ENCODE assay signal across 30 cellular contexts in genomic region chrX:31336419-31336818, GRCh38.
"Had no signal": no experiment of that assay in that cellular context is flagged by ENCODE, and none has a peak within 500 bp of the region (broad histone marks: within the 10 kb centered on the region; RNA-seq: fewer than 3 reads in every experiment).

No MANE protein-coding gene starts in this region.

- H3K27ac Mint-ChIP-seq: natural killer cell treated with Interleukin-12 subunit alpha and Interleukin-12 subunit beta and Interleukin-15 and Interleukin-18, amount 100 ng/mL, for 72 hours; nephron progenitor cell; progenitor cell of endocrine pancreas; stimulated activated effector memory CD8-positive, alpha-beta T cell treated with anti-CD3 and anti-CD28 coated beads, Interleukin-12 subunit alpha, Interleukin-12 subunit beta, amount 100 ng/mL, for 72 hours; stimulated activated naive B cell treated with anti-CD40 and anti-IgM and Interleukin-4, amounts not matched to agents 10 μg/mL and 1 μg/mL and 100 μg/mL, for 72 hours; stimulated activated naive CD8-positive, alpha-beta T cell treated with anti-CD3 and anti-CD28 coated beads, Interleukin-15, Interleukin-2, amounts not matched to agents 100 ng/mL and 50 ng/mL, for 24 hours had no signal

- H3K36me3 Mint-ChIP-seq: naive thymus-derived CD8-positive, alpha-beta T cell; natural killer cell treated with Interleukin-12 subunit alpha and Interleukin-12 subunit beta and Interleukin-15 and Interleukin-18, amount 100 ng/mL, for 72 hours; stimulated activated effector memory CD8-positive, alpha-beta T cell treated with anti-CD3 and anti-CD28 coated beads, Interleukin-12 subunit alpha, Interleukin-12 subunit beta, amount 100 ng/mL, for 72 hours; stimulated activated naive B cell treated with anti-CD40 and anti-IgM and Interleukin-4, amounts not matched to agents 10 μg/mL and 1 μg/mL and 100 μg/mL, for 72 hours had no signal

- H2AFZ ChIP-seq: parathyroid adenoma had no signal

- H3K9me3 Mint-ChIP-seq: stimulated activated naive B cell treated with anti-CD40 and anti-IgM and Interleukin-4, amounts not matched to agents 10 μg/mL and 1 μg/mL and 100 μg/mL, for 72 hours; stimulated activated naive CD8-positive, alpha-beta T cell treated with anti-CD3 and anti-CD28 coated beads, Interleukin-15, Interleukin-2, amounts not matched to agents 100 ng/mL and 50 ng/mL, for 24 hours had no signal

- FAIRE-seq: urothelium cell line had no signal

- H3K4me1 ChIP-seq: parathyroid adenoma, psoas muscle, spleen, stomach, thyroid gland, upper lobe of left lung, vagina had no signal

- DNase-seq: naive thymus-derived CD8-positive, alpha-beta T cell; nephron progenitor cell; nucleus accumbens; ovary; posterior cingulate gyrus; psoas muscle; right cardiac atrium; spleen; stimulated activated CD4-positive, alpha-beta T cell treated with anti-CD3 and anti-CD28 coated beads, Interleukin-12 subunit alpha, Interleukin-12 subunit beta, amount 100 ng/mL, for 4 hours; stimulated activated CD4-positive, alpha-beta T cell treated with anti-CD3 and anti-CD28 coated beads, Interleukin-1b, Interleukin-23, amount 100 ng/mL, for 48 hours; stimulated activated CD4-positive, alpha-beta T cell treated with anti-CD3 and anti-CD28 coated beads, Interleukin-4, amount 100 ng/mL, for 1 hour; stimulated activated naive B cell treated with anti-CD40 and anti-IgM and Interleukin-4, amounts not matched to agents 10 μg/mL and 1 μg/mL and 100 μg/mL, for 72 hours; stimulated activated naive CD4-positive, alpha-beta T cell treated with Interleukin-2 at 50 U/mL for 16 hours; stomach; thyroid gland; trophoblast cell; upper lobe of left lung had no signal

- H3K9ac ChIP-seq: parathyroid adenoma had no signal

- H3K4me3 ChIP-seq: ovary, psoas muscle, skin epidermis, smooth muscle cell, spleen, stomach, thoracic aorta, thyroid gland, tibial nerve, upper lobe of left lung, vagina had no signal

- H3K27me3 ChIP-seq: neutrophil, ovary, spleen, stomach, thyroid gland, tibial nerve, upper lobe of left lung, vagina had no signal

- H3K9me3 ChIP-seq: neutrophil, ovary, psoas muscle, spleen, stomach, thoracic aorta, thyroid gland, tibial nerve, upper lobe of left lung, vagina had no signal

- H3K4me1 Mint-ChIP-seq: naive thymus-derived CD8-positive, alpha-beta T cell; nephron progenitor cell; neural crest cell; stimulated activated effector memory CD8-positive, alpha-beta T cell treated with anti-CD3 and anti-CD28 coated beads, Interleukin-12 subunit alpha, Interleukin-12 subunit beta, amount 100 ng/mL, for 72 hours; stimulated activated naive B cell treated with anti-CD40 and anti-IgM and Interleukin-4, amounts not matched to agents 10 μg/mL and 1 μg/mL and 100 μg/mL, for 72 hours had no signal

- ATAC-seq: naive thymus-derived CD8-positive, alpha-beta T cell; natural killer cell treated with Interleukin-12 subunit alpha and Interleukin-12 subunit beta and Interleukin-15 and Interleukin-18, amount 100 ng/mL, for 72 hours; psoas muscle; stimulated activated effector memory CD8-positive, alpha-beta T cell treated with anti-CD3 and anti-CD28 coated beads, Interleukin-12 subunit alpha, Interleukin-12 subunit beta, amount 100 ng/mL, for 72 hours; stimulated activated naive B cell treated with anti-CD40 and anti-IgM and Interleukin-4, amounts not matched to agents 10 μg/mL and 1 μg/mL and 100 μg/mL, for 72 hours had no signal

- H3K27ac ChIP-seq: neutrophil, ovary, parathyroid adenoma, psoas muscle, spleen, stomach, thyroid gland, upper lobe of left lung, vagina had no signal

- H3K4me2 ChIP-seq: smooth muscle cell had no signal

- H3K27me3 Mint-ChIP-seq: progenitor cell of endocrine pancreas; stimulated activated naive B cell treated with anti-CD40 and anti-IgM and Interleukin-4, amounts not matched to agents 10 μg/mL and 1 μg/mL and 100 μg/mL, for 72 hours; stimulated activated naive CD8-positive, alpha-beta T cell treated with anti-CD3 and anti-CD28 coated beads, Interleukin-15, Interleukin-2, amounts not matched to agents 100 ng/mL and 50 ng/mL, for 24 hours had no signal

- H3K4me3 Mint-ChIP-seq: naive thymus-derived CD8-positive, alpha-beta T cell; natural killer cell treated with Interleukin-12 subunit alpha and Interleukin-12 subunit beta and Interleukin-15 and Interleukin-18, amount 100 ng/mL, for 72 hours; nephron progenitor cell; neural crest cell; stimulated activated effector memory CD8-positive, alpha-beta T cell treated with anti-CD3 and anti-CD28 coated beads, Interleukin-12 subunit alpha, Interleukin-12 subunit beta, amount 100 ng/mL, for 72 hours; stimulated activated naive B cell treated with anti-CD40 and anti-IgM and Interleukin-4, amounts not matched to agents 10 μg/mL and 1 μg/mL and 100 μg/mL, for 72 hours; stimulated activated naive CD8-positive, alpha-beta T cell treated with anti-CD3 and anti-CD28 coated beads, Interleukin-15, Interleukin-2, amounts not matched to agents 100 ng/mL and 50 ng/mL, for 24 hours had no signal

- H3K79me2 ChIP-seq: parathyroid adenoma had no signal

- H3K36me3 ChIP-seq: neutrophil, ovary, spleen, stomach, thoracic aorta, thyroid gland, tibial nerve, upper lobe of left lung, vagina had no signal
